ENCODE assay signal across 10 cellular contexts in the genomic region with DNA sequence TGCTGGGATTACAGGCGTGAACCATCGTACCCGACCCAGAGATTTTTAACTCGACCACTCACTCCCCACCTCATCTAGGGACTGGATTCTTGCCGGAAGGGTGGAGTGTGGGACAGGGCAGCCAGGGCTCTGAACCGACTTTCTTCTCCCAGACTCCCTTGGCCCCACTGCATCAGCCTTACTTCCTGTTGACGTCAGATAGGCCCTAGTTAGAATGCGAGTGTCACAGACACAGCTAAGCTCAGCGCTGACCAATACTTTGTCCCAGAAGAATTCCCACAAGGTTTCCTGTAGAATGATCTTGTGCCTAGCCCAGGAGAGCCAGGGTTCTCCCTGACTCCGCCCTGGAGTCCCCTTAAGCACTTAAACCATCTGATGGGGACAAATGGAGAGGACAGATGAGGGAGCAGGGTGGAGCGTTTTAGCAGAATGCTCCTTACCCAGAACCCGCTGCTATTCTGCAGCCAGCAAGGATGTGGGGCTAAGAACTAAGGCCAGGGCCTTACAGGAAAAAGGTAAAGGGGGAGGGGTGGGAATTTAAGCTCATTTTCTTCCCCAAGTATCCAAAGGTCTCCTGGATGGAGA. TPM values are rescaled to one million over a fixed set of nuclear protein-coding genes. Genes with fewer than 3 reads are reported as not detected.
DNase-seq lines count a peak whose midpoint lies in the region; ATAC-seq and TF ChIP-seq lines count a peak whose summit lies in the region.
"Had no signal": no experiment of that assay in that cellular context is flagged by ENCODE, and none has a peak within 500 bp of the region (broad histone marks: within the 10 kb centered on the region; RNA-seq: fewer than 3 reads in every experiment).

No MANE protein-coding gene starts in this region.

- H2BK5ac ChIP-seq in mesendoderm (ENCODE audit: low read length) = no peak overlapping the region

- dilution Hi-C loops in mammary epithelial cell (cut with HindIII; ENCODE audit: low sequenced_read_pairs) = loop anchor here (5.0 kb wide), 1 partner anchor 92 kb away; no protein-coding TSS in a partner anchor

- H3K4me1 ChIP-seq in mammary epithelial cell (ENCODE audit: insufficient read depth, low read length) (peaks cover 32% of the 10 kb centered on the region), mesendoderm (ENCODE audit: control insufficient read depth, low read depth, low read length) (no peaks in the 10 kb centered on the region), uterus (peaks cover 4% of the 10 kb centered on the region in 2 donors)

- H3K36me3 ChIP-seq in mammary epithelial cell (ENCODE audit: insufficient read depth, low read length) (peaks cover 23% of the 10 kb centered on the region), mesendoderm (ENCODE audit: control insufficient read depth, insufficient read depth, low read length) (peaks cover 10% of the 10 kb centered on the region), uterus (no peaks in the 10 kb centered on the region)

- in situ Hi-C loops in mammary epithelial cell (cut with MboI; ENCODE audit: low sequenced_read_pairs in 2 of 2) = no loop called here

- peaks cover 20% of the 10 kb centered on the region for H3K4me1 Mint-ChIP-seq in MCF 10A (ENCODE audit: insufficient read depth, unreplicated experiment)
- peaks cover 55% of the 10 kb centered on the region for H3K4me1 Mint-ChIP-seq in dendritic cell treated with granulocyte-macrophage colony-stimulating factor and Interleukin-4, amounts not matched to agents 40 ng/mL and 50 ng/mL, for 4 days (ENCODE audit: low read depth)

- no peak overlapping the region for H4K5ac ChIP-seq in mesendoderm (ENCODE audit: low read length)

- no peak overlapping the region for H3K56ac ChIP-seq in mesendoderm (ENCODE audit: low read length)

- no peaks in the 10 kb centered on the region for H3K9me3 ChIP-seq in mammary epithelial cell (replicated peaks; ENCODE audit: insufficient read depth, low read length)
- H3K9me3 ChIP-seq in uterus = no peaks in the 10 kb centered on the region
- H3K9me3 ChIP-seq: HAP-1 had no signal

- H3K79me1 ChIP-seq in mesendoderm (ENCODE audit: low read length) = peaks cover 18% of the 10 kb centered on the region

- ATAC-seq in GM21390 (IDR thresholded peaks at IDR 0.05; ENCODE audit: unreplicated experiment) (no peak), GM18505 (IDR thresholded peaks at IDR 0.05; ENCODE audit: unreplicated experiment) (no peak), GM19035 (IDR thresholded peaks at IDR 0.05; ENCODE audit: unreplicated experiment) (no peak)

- H3K27ac Mint-ChIP-seq in MCF 10A (ENCODE audit: low read depth, unreplicated experiment) = no peak overlapping the region
- peak overlapping the region; percentile 59 for H3K27ac Mint-ChIP-seq in dendritic cell treated with granulocyte-macrophage colony-stimulating factor and Interleukin-4, amounts not matched to agents 40 ng/mL and 50 ng/mL, for 4 days

- H3K9ac ChIP-seq in mammary epithelial cell (ENCODE audit: insufficient read depth, low read length) = no peak overlapping the region
- peak overlapping the region; percentile 4 for H3K9ac ChIP-seq in mesendoderm (ENCODE audit: low read length)

- H3K9me3 Mint-ChIP-seq in MCF 10A (ENCODE audit: unreplicated experiment) = no peaks in the 10 kb centered on the region
- H3K9me3 Mint-ChIP-seq in dendritic cell treated with granulocyte-macrophage colony-stimulating factor and Interleukin-4, amounts not matched to agents 40 ng/mL and 50 ng/mL, for 4 days = no peaks in the 10 kb centered on the region

- peak overlapping the region; percentile 44 for H3K4me3 Mint-ChIP-seq in MCF 10A (ENCODE audit: unreplicated experiment)
- H3K4me3 Mint-ChIP-seq in dendritic cell treated with granulocyte-macrophage colony-stimulating factor and Interleukin-4, amounts not matched to agents 40 ng/mL and 50 ng/mL, for 4 days = no peak overlapping the region

- no peak overlapping the region for H2AK5ac ChIP-seq in mesendoderm (ENCODE audit: low read length)

- no peak overlapping the region for H3K23ac ChIP-seq in mesendoderm (ENCODE audit: low read length)

- H2BK15ac ChIP-seq in mesendoderm (replicated peaks; ENCODE audit: low read depth) = no peak overlapping the region

- no peak overlapping the region for H4K8ac ChIP-seq in mesendoderm (ENCODE audit: low read depth, low read length)

- no peak overlapping the region for H3K4me2 ChIP-seq in mammary epithelial cell (ENCODE audit: insufficient read depth, low read depth, low read length)
- H3K4me2 ChIP-seq in mesendoderm (ENCODE audit: low read length) = no peak overlapping the region

- POLR2A ChIA-PET in MCF 10A (lab: Yijun Ruan, JAX) = interaction anchor here (1.4 to 4.9 kb wide), 3 partner anchors 15 to 42 kb away, joined by 3 to 79 read pairs (median 6); partner anchors contain the start of genes CYB561D2, IFRD2 and NPRL2

- CTCF ChIA-PET in MCF 10A (lab: Yijun Ruan, JAX) = interaction anchor here (1.0 to 1.7 kb wide), 3 partner anchors 10 to 15 kb away, joined by 3 to 5 read pairs (median 4); no protein-coding TSS in a partner anchor
- CTCF ChIA-PET in mammary epithelial cell (lab: Charles Lee; ENCODE audit: low non-redundant PET) = interaction anchor here (0.5 to 0.6 kb wide), 2 partner anchors 21 to 108 kb away, joined by 3 to 4 read pairs; no protein-coding TSS in a partner anchor

- DNase-seq in MCF 10A (ENCODE audit: unreplicated experiment) (no peak), mammary epithelial cell (no peak), mesendoderm (peak; percentile 37), uterus (peak in 1 of 2 donors; percentile 67)
- DNase-seq: NCI-H187 treated with DMSO at 0.1 percent for 48 hours had no signal

- H3K27ac ChIP-seq in mammary epithelial cell (ENCODE audit: insufficient read depth, low read depth, low read length) (no peak overlapping the region), mesendoderm (ENCODE audit: low read depth, low read length) (no peak overlapping the region), uterus (peak overlapping the region; percentile 94 to 99)

- H3K79me2 ChIP-seq in mammary epithelial cell (ENCODE audit: insufficient read depth, low read length) (peaks cover 74% of the 10 kb centered on the region), mesendoderm (ENCODE audit: control insufficient read depth, insufficient read depth, low read length) (peaks cover 26% of the 10 kb centered on the region)

- H3K4ac ChIP-seq in mesendoderm (ENCODE audit: low read depth, low read length) = no peak overlapping the region

- H3K4me3 ChIP-seq in mammary epithelial cell (replicated peaks in 1 of 3; ENCODE audit: insufficient read depth in 1 of 3, low read depth in 2 of 3, low read length in 3 of 3) (no peak overlapping the region), mesendoderm (ENCODE audit: low read length) (no peak overlapping the region), uterus (no peak overlapping the region)

- H3K18ac ChIP-seq in mesendoderm (ENCODE audit: low read length) = no peak overlapping the region

- no peaks in the 10 kb centered on the region for H3K27me3 Mint-ChIP-seq in MCF 10A (ENCODE audit: insufficient read depth, unreplicated experiment)
- no peaks in the 10 kb centered on the region for H3K27me3 Mint-ChIP-seq in dendritic cell treated with granulocyte-macrophage colony-stimulating factor and Interleukin-4, amounts not matched to agents 40 ng/mL and 50 ng/mL, for 4 days

- H3K36me3 Mint-ChIP-seq in MCF 10A (ENCODE audit: insufficient read depth, unreplicated experiment) = peaks cover 50% of the 10 kb centered on the region
- peaks cover 99% of the 10 kb centered on the region for H3K36me3 Mint-ChIP-seq in dendritic cell treated with granulocyte-macrophage colony-stimulating factor and Interleukin-4, amounts not matched to agents 40 ng/mL and 50 ng/mL, for 4 days (ENCODE audit: low read depth)

- H3K27me3 ChIP-seq in mammary epithelial cell (ENCODE audit: insufficient read depth, low read length) (no peaks in the 10 kb centered on the region), mesendoderm (ENCODE audit: insufficient read depth, low read length, poor library complexity) (no peaks in the 10 kb centered on the region), uterus (no peaks in the 10 kb centered on the region)

- intact Hi-C loops in MCF 10A (cut with micrococcal nuclease) = no loop called here
- intact Hi-C loops in mammary epithelial cell (cut with micrococcal nuclease) = no loop called here
- intact Hi-C loops in dendritic cell treated with granulocyte-macrophage colony-stimulating factor and Interleukin-4, amounts not matched to agents 40 ng/mL and 50 ng/mL, for 4 days (cut with micrococcal nuclease) = no loop called here
- intact Hi-C loops in uterus (cut with DNase I; ENCODE audit: low total_unique reads) = no loop called here

- no peak for TF ChIP-seq CTCF in MCF 10A (IDR thresholded peaks at IDR 0.05; ENCODE audit: unreplicated experiment)
- no peak for TF ChIP-seq CTCF in mammary epithelial cell (conservative IDR thresholded peaks at IDR 0.05 in 1 of 2, IDR thresholded peaks at IDR 0.05 in 1 of 2; ENCODE audit: extremely low read depth in 1 of 2, insufficient read depth in 1 of 2, low read depth in 1 of 2, low read length in 2 of 2)
- TF ChIP-seq CTCF in uterus (IDR thresholded peaks at IDR 0.05) = no peak

- WGBS in mammary epithelial cell (ENCODE audit: low coverage, missing lambda C conversion rate) = 75% methylated on average over 12 of the region's 12 CpGs
- WGBS in mesendoderm (ENCODE audit: extremely low coverage, insufficient coverage, low lambda C conversion rate) = no CpG with 5 or more reads among the region's 12 CpGs

- no peaks in the 10 kb centered on the region for H4K20me1 ChIP-seq in mammary epithelial cell (ENCODE audit: insufficient read depth, low read length)

- TF ChIP-seq POLR2A in uterus (IDR thresholded peaks at IDR 0.05) = peak in 1 of 2 donors; percentile 25
- TF ChIP-seq POLR2A in GM18505 (IDR thresholded peaks at IDR 0.05; ENCODE audit: borderline replicate concordance, extremely low read depth, insufficient read depth, insufficient read length) = no peak

- H2AFZ ChIP-seq in mammary epithelial cell (ENCODE audit: low read depth, low read length) = no peak overlapping the region

- no peak overlapping the region for H2BK120ac ChIP-seq in mesendoderm (ENCODE audit: low read depth, low read length)

- BruUV-seq in MCF 10A (replicated peaks; lab: Mats Ljungman, UMichigan) = no TSS peak
- BruUV-seq in mammary epithelial cell (replicated peaks; lab: Mats Ljungman, UMichigan) = no TSS peak

RNA-seq across cellular contexts. Expression of gene TUSC2, which starts 5.8 kb away (rescaled TPM):
- total RNA-seq in MCF 10A (2022) (14.5 and 20.4 TPM in 2 replicates), mammary epithelial cell (10 to 100 TPM; 22.0 to 22.4 TPM), uterus (10 to 100 TPM in 3 of 4 donors, 1 to 10 TPM in 1; 9.0 to 25.1 (median 21.3) TPM)
- 34.4 TPM for polyA plus RNA-seq in mammary epithelial cell
- 27.6 TPM for polyA minus RNA-seq in mammary epithelial cell
- polyA plus RNA-seq in mesendoderm (2013, experiment 1 of 2) = 24.5 TPM
- 23.4 TPM for polyA plus RNA-seq in mesendoderm (2013, experiment 2 of 2)

RNA-seq across cellular contexts. Expression of gene RASSF1, which starts 6.8 kb away (rescaled TPM):
- total RNA-seq in MCF 10A (2022) (24.3 and 32.0 TPM in 2 replicates), mammary epithelial cell (10 to 100 TPM in 1 of 2 donors, 1 to 10 TPM in 1; 9.2 to 23.3 TPM), uterus (100 to 1,000 TPM in 1 of 4 donors, 10 to 100 TPM in 3; 42.1 to 114 (median 44.6) TPM)
- 29.2 TPM for polyA plus RNA-seq in mammary epithelial cell
- polyA minus RNA-seq in mammary epithelial cell = 3.3 TPM
- 6.8 TPM for polyA plus RNA-seq in mesendoderm (2013, experiment 1 of 2)
- polyA plus RNA-seq in mesendoderm (2013, experiment 2 of 2) = 7.2 TPM

RNA-seq across cellular contexts. Expression of gene HYAL2, which starts 11.3 kb away (rescaled TPM):
- total RNA-seq in MCF 10A (2022) (11.6 and 12.6 TPM in 2 replicates), mammary epithelial cell (10 to 100 TPM; 37.0 to 65.5 TPM), uterus (100 to 1,000 TPM; 112 to 289 (median 166) TPM)
- polyA plus RNA-seq in mammary epithelial cell = 77.9 TPM
- polyA minus RNA-seq in mammary epithelial cell = 56.5 TPM
- 40.1 TPM for polyA plus RNA-seq in mesendoderm (2013, experiment 1 of 2)
- polyA plus RNA-seq in mesendoderm (2013, experiment 2 of 2) = 38.2 TPM

RNA-seq across cellular contexts. Expression of gene ZMYND10, which starts 11.7 kb away (rescaled TPM):
- total RNA-seq in MCF 10A (2022) (0.68 and 1.0 TPM in 2 replicates), mammary epithelial cell (under 1 TPM; 0.33 to 0.52 TPM), uterus (10 to 100 TPM in 1 of 4 donors, 1 to 10 TPM in 3; 1.5 to 11.4 (median 4.9) TPM)
- 0.33 TPM for polyA plus RNA-seq in mammary epithelial cell
- not detected for polyA minus RNA-seq in mammary epithelial cell
- 0.18 TPM for polyA plus RNA-seq in mesendoderm (2013, experiment 1 of 2)
- polyA plus RNA-seq in mesendoderm (2013, experiment 2 of 2) = 0.13 TPM

RNA-seq across cellular contexts. Expression of gene NPRL2, which starts 16.7 kb away (rescaled TPM):
- total RNA-seq in MCF 10A (2022) = 21.1 and 22.1 TPM in 2 replicates
- 10 to 100 TPM; 15.6 to 17.7 TPM for total RNA-seq in mammary epithelial cell
- polyA plus RNA-seq in mammary epithelial cell = 34.8 TPM
- 28.7 TPM for polyA minus RNA-seq in mammary epithelial cell
- polyA plus RNA-seq in mesendoderm (2013, experiment 1 of 2) = 9.4 TPM
- polyA plus RNA-seq in mesendoderm (2013, experiment 2 of 2) = 9.6 TPM
- 10 to 100 TPM; 11.8 to 26.2 (median 16.0) TPM for total RNA-seq in uterus

Comparison
In these comparisons a context has a peak if more than half of its experiments do, and no peak if none do; other contexts are left out.
1. H3K27ac ChIP-seq: peak in uterus (2 of 2); none in mammary epithelial cell (single experiment) and mesendoderm (single experiment).